In genomic region chr4:143559757-143560147, GRCh38 we compare ENCODE assay signal across 8 cellular contexts.
DNase-seq lines count a peak whose midpoint lies in the region; ATAC-seq, FAIRE-seq and TF ChIP-seq lines count a peak whose summit lies in the region.

No MANE protein-coding gene starts in this region.

- no peaks in the 10 kb centered on the region for H3K9me3 ChIP-seq in iPS-15b (ENCODE audit: control insufficient read depth, insufficient read depth, low read length)

- peak overlapping the region; percentile 55 for H3K4me3 ChIP-seq in GM12864 (ENCODE audit: low read depth, low read length)
- H3K4me3 ChIP-seq in iPS-15b (ENCODE audit: low read depth, low read length): peak overlapping the region; percentile 85

- TF ChIP-seq CTCF in GM12864 (IDR thresholded peaks at IDR 0.05; ENCODE audit: low read depth, low read length, missing control alignments): no peak

- no peaks in the 10 kb centered on the region for H3K36me3 ChIP-seq in iPS-15b (ENCODE audit: control insufficient read depth, insufficient read depth, low read length)

- H3K27me3 ChIP-seq in iPS-15b (ENCODE audit: control insufficient read depth, insufficient read depth, low read length): peaks cover 3% of the 10 kb centered on the region

- ATAC-seq in HG03571 (IDR thresholded peaks at IDR 0.05; ENCODE audit: unreplicated experiment) (peak; percentile 10), GM18520 (IDR thresholded peaks at IDR 0.05; ENCODE audit: unreplicated experiment) (no peak)

- peak overlapping the region; percentile 38 for H3K9ac ChIP-seq in iPS-15b (ENCODE audit: low read depth, low read length)

- no peak for DNase-seq in GM12864 (ENCODE audit: low read depth)
- DNase-seq in activated T-cell treated with anti-CD3 and anti-CD28 coated beads, Interleukin-2, amount 50 U/mL, for 48 hours: peak; percentile 32 to 42
- peak; percentile 7 for DNase-seq in stimulated activated CD8-positive, alpha-beta memory T cell treated with anti-CD3 and anti-CD28 coated beads, Interleukin-15, amount 100 ng/mL, for 1 hour (ENCODE audit: low read depth)
- DNase-seq in RCC 7860 (ENCODE audit: low spot score): no peak
- no peak for DNase-seq in NCI-H2107 treated with DMSO at 0.1 percent for 48 hours (lab: John Stamatoyannopoulos, UW; ENCODE audit: unreplicated experiment)

- FAIRE-seq in RCC 7860 (lab: Jason Lieb, UNC): no peak

- H3K4me1 ChIP-seq in iPS-15b (ENCODE audit: control insufficient read depth, insufficient read depth, low read length): no peaks in the 10 kb centered on the region

Comparison
In these comparisons a context has a peak if more than half of its experiments do, and no peak if none do; other contexts are left out.
1. DNase-seq: peak in activated T-cell treated with anti-CD3 and anti-CD28 coated beads, Interleukin-2, amount 50 U/mL, for 48 hours (2 of 2) and stimulated activated CD8-positive, alpha-beta memory T cell treated with anti-CD3 and anti-CD28 coated beads, Interleukin-15, amount 100 ng/mL, for 1 hour (single experiment); none in GM12864 (single experiment), RCC 7860 (single experiment) and NCI-H2107 treated with DMSO at 0.1 percent for 48 hours (single experiment).